Comparison of ENCODE assay signal across 21 cellular contexts in genomic region chr17:38338053-38338452, GRCh38. TPM values are rescaled to one million over a fixed set of nuclear protein-coding genes. Genes with fewer than 3 reads are reported as not detected.
"Had no signal": no experiment of that assay in that cellular context is flagged by ENCODE, and none has a peak within 500 bp of the region (broad histone marks: within the 10 kb centered on the region; RNA-seq: fewer than 3 reads in every experiment).

No MANE protein-coding gene starts in this region.

- H3K4me3 ChIP-seq: colonic mucosa, dorsolateral prefrontal cortex, esophagus muscularis mucosa, gastrocnemius medialis, left ventricle myocardium inferior, ovary, psoas muscle, right atrium auricular region, spleen, upper lobe of left lung had no signal

- DNase-seq: activated CD4-positive, alpha-beta T cell treated with anti-CD3 and anti-CD28 coated beads, Interleukin-2, amount 10 ng/mL, durations not matched to agents 24 days and 14 days; activated CD8-positive, alpha-beta memory T cell treated with anti-CD3 and anti-CD28 coated beads, Interleukin-2, amount 10 ng/mL, durations not matched to agents 7 days and 5 days; activated CD8-positive, alpha-beta T cell treated with anti-CD3 and anti-CD28 coated beads for 36 hours; activated gamma-delta T cell treated with Interleukin-2 at 50 U/mL for 16 hours; activated T-cell treated with anti-CD3 and anti-CD28 coated beads for 4 hours; brain microvascular endothelial cell; colonic mucosa; gastrocnemius medialis; left ventricle myocardium inferior; ovary; psoas muscle; spleen; stimulated activated CD4-positive, alpha-beta T cell treated with anti-CD3 and anti-CD28 coated beads, Interleukin-4, amount 100 ng/mL, for 24 hours; stimulated activated naive CD4-positive, alpha-beta T cell treated with Interleukin-2 at 50 U/mL for 16 hours; upper lobe of left lung had no signal

RNA-seq across cellular contexts. Expression of gene GPR179, which starts 5.7 kb away (rescaled TPM):
- total RNA-seq: activated CD4-positive, alpha-beta T cell treated with anti-CD3 and anti-CD28 coated beads, Interleukin-2, amount 10 ng/mL, durations not matched to agents 24 days and 14 days; aorta; lung microvascular endothelial cell; right atrium auricular region; T-helper 2 cell treated with Interferon-gamma antibody and Interleukin-4, amounts not matched to agents 100 ng/mL and 5 ng/mL, for 36 hours had no signal
